8 cellular contexts compared by ENCODE assay signal in genomic region chr12:104986022-104986941, GRCh38. TPM values are rescaled to one million over a fixed set of nuclear protein-coding genes. Genes with fewer than 3 reads are reported as not detected.
A peak's percentile ranks its signal among the peaks of the same experiment; 100 is the strongest.
DNase-seq lines count a peak whose midpoint lies in the region; ATAC-seq and TF ChIP-seq lines count a peak whose summit lies in the region.

A gene with protein sequence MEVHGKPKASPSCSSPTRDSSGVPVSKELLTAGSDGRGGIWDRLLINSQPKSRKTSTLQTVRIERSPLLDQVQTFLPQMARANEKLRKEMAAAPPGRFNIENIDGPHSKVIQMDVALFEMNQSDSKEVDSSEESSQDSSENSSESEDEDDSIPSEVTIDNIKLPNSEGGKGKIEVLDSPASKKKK (plus strand): TSS chr12:104986316. CDS start chr12:104986353, 37 bp downstream.

- no peak for TF ChIP-seq CTCF in GM06990 (IDR thresholded peaks at IDR 0.05; ENCODE audit: insufficient read depth, low read length, poor library complexity, severe bottlenecking)
- no peak for TF ChIP-seq CTCF in omental fat pad (IDR thresholded peaks at IDR 0.05)
- no peak for TF ChIP-seq CTCF in testis (IDR thresholded peaks at IDR 0.05)

- 0% methylated on average over 25 to 53 of the region's 59 CpGs for WGBS in testis, 2 donors

- H3K36me3 ChIP-seq in GM06990 (ENCODE audit: control insufficient read depth, insufficient read depth, low read length), result no peaks in the 10 kb centered on the region
- no peaks in the 10 kb centered on the region for H3K36me3 ChIP-seq in testis (ENCODE audit: low read depth, missing control alignments)

- H3K4me3 ChIP-seq in GM06990 (replicated peaks; ENCODE audit: low read depth, low read length), result peak within 1 kb of the TSS; percentile 93
- H3K4me3 ChIP-seq in testis, result peak within 1 kb of the TSS; percentile 80 to 92

- ATAC-seq in HG02571 (IDR thresholded peaks at IDR 0.05; ENCODE audit: unreplicated experiment), result peak; percentile 97
- ATAC-seq in SK-N-SH treated with all-trans-retinoic acid at 6 μM for 48 hours, result peak; percentile 100
- ATAC-seq in omental fat pad (ENCODE audit: low FRiP score), result peak; percentile 99

- peak; percentile 16 for TF ChIP-seq POLR2A in testis (IDR thresholded peaks at IDR 0.05)

- peaks cover 7% of the 10 kb centered on the region for H3K4me1 ChIP-seq in testis

- peak within 1 kb of the TSS; percentile 56 to 75 for H3K27ac ChIP-seq in testis

- H3K27me3 ChIP-seq in GM06990 (replicated peaks; ENCODE audit: control insufficient read depth, insufficient read depth, low read length) (no peaks in the 10 kb centered on the region), testis (no peaks in the 10 kb centered on the region)

- peak; percentile 86 for DNase-seq in GM06990 (ENCODE audit: extremely low read depth, insufficient read length)
- DNase-seq in NCI-H1048 (lab: John Stamatoyannopoulos, UW), result peak; percentile 73
- DNase-seq in activated naive CD4-positive, alpha-beta T cell treated with anti-CD3 and anti-CD28 coated beads, Interleukin-2, amount 50 U/mL, for 16 hours, result peak; percentile 87
- DNase-seq in glomerular visceral epithelial cell (ENCODE audit: extremely low spot score), result peak; percentile 86
- peak; percentile 77 for DNase-seq in omental fat pad (ENCODE audit: low spot score)
- DNase-seq in testis, result peak; percentile 97

- intact Hi-C loops in testis (cut with DNase I; ENCODE audit: low total_unique reads), result no loop called here

- H3K9me3 ChIP-seq in testis, result no peaks in the 10 kb centered on the region

TF ChIP-seq in SK-N-SH treated with all-trans-retinoic acid at 6 μM for 48 hours, 23 proteins besides CTCF, POLR2A, EP300 and RAD21:
- TF ChIP-seq ZFP30 (CRISPR knock-in tag; IDR thresholded peaks at IDR 0.05) (no peak), TOX (CRISPR knock-in tag; IDR thresholded peaks at IDR 0.05; ENCODE audit: borderline replicate concordance) (no peak), ESRRG (CRISPR knock-in tag; IDR thresholded peaks at IDR 0.05) (no peak), CSDC2 (CRISPR knock-in tag; IDR thresholded peaks at IDR 0.05) (no peak), RARB (CRISPR knock-in tag; IDR thresholded peaks at IDR 0.05) (no peak)

RNA-seq across cellular contexts. Expression of the gene that starts here (rescaled TPM):
- total RNA-seq in omental fat pad (1 to 10 TPM; 3.8 to 9.8 (median 6.4) TPM), testis (10 to 100 TPM in 1 of 2 donors, 1 to 10 TPM in 1; 7.2 to 12.8 TPM)
- 10.0 TPM for polyA plus RNA-seq in testis (ENCODE audit: insufficient read depth, low read depth, low replicate concordance)

Comparison
In these comparisons a context has a peak if more than half of its experiments do, and no peak if none do; other contexts are left out.
1. Peak in every context shown above with its lines: DNase-seq, ATAC-seq, H3K4me3 ChIP-seq and H3K27ac ChIP-seq.